8 cellular contexts compared by ENCODE assay signal in the genomic region with DNA sequence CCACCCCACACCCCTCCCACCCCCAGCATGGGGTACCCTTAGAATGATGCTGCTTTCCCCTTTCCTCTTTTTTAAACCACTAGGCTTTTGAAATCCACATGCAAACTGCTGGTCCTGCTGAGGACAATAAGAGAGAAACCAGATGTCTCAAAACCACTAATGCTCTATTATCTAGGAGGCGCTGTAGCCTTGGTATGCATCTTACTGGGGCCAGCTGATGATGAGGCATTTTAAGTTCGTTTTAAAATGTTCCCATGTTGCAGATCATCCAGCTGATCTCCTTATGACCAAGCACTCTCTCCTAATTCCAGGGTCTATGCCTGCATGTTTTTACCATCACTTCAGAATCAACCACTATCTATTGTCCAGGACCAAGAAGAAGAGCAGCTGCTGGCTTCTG. TPM values are rescaled to one million over a fixed set of nuclear protein-coding genes. Genes with fewer than 3 reads are reported as not detected.
DNase-seq lines count a peak whose midpoint lies in the region; ATAC-seq and TF ChIP-seq lines count a peak whose summit lies in the region.

No MANE protein-coding gene starts in this region.

- H3K4me1 Mint-ChIP-seq in neural crest cell = peaks cover 16% of the 10 kb centered on the region

- H3K9me3 ChIP-seq in adipocyte (ENCODE audit: control insufficient read depth, low read length) = no peaks in the 10 kb centered on the region

- peak overlapping the region; percentile 97 for H3K4me3 Mint-ChIP-seq in neural crest cell

- no peaks in the 10 kb centered on the region for H3K36me3 Mint-ChIP-seq in neural crest cell (ENCODE audit: low read depth)

- H3K4me3 ChIP-seq in LNCaP clone FGC (ENCODE audit: low read depth, low read length) = peak overlapping the region; percentile 59
- no peak overlapping the region for H3K4me3 ChIP-seq in adipocyte (ENCODE audit: low read length)

- TF ChIP-seq CTCF in LNCaP clone FGC (IDR thresholded peaks at IDR 0.05; ENCODE audit: control insufficient read depth, extremely low read depth, insufficient read depth) (no peak), neural crest cell (conservative IDR thresholded peaks at IDR 0.05) (no peak)

- ATAC-seq in GM18502 (IDR thresholded peaks at IDR 0.05; ENCODE audit: poor library complexity, unreplicated experiment) (no peak), HG03439 (IDR thresholded peaks at IDR 0.05; ENCODE audit: unreplicated experiment) (no peak)

- DNase-seq in NOMO-1 treated with DMSO at 0.1 percent for 48 hours (lab: John Stamatoyannopoulos, UW; ENCODE audit: unreplicated experiment) (peak; percentile 62), NOMO-1 treated with dmso at 0.1 percent for 144 hours (lab: John Stamatoyannopoulos, UW; ENCODE audit: unreplicated experiment) (no peak), LNCaP clone FGC (ENCODE audit: low read depth) (no peak), adipocyte (ENCODE audit: low read depth) (peak; percentile 36), neural crest cell (ENCODE audit: low read depth, low spot score) (no peak), EL (no peak)

- H3K27me3 Mint-ChIP-seq in neural crest cell (ENCODE audit: low read depth) = peaks cover 17% of the 10 kb centered on the region

- H3K9ac ChIP-seq in adipocyte (ENCODE audit: low read length) = no peak overlapping the region

- no peaks in the 10 kb centered on the region for H3K9me3 Mint-ChIP-seq in neural crest cell

- no peak overlapping the region for H3K27ac Mint-ChIP-seq in neural crest cell (ENCODE audit: unreplicated experiment)

- H3K36me3 ChIP-seq in adipocyte (ENCODE audit: control insufficient read depth, insufficient read depth, low read length, severe bottlenecking) = no peaks in the 10 kb centered on the region

- peaks cover 31% of the 10 kb centered on the region for H3K4me1 ChIP-seq in adipocyte (ENCODE audit: control insufficient read depth, insufficient read depth, low read length)

- H3K27me3 ChIP-seq in adipocyte (replicated peaks; ENCODE audit: control insufficient read depth, insufficient read depth, low read length) = no peaks in the 10 kb centered on the region

RNA-seq across cellular contexts. Expression of a gene that starts 1.3 kb away (rescaled TPM):
- 0.79 TPM in 1 of 2 replicates, not detected in the other for total RNA-seq in neural crest cell

RNA-seq across cellular contexts. Expression of a gene that starts 20.0 kb away (rescaled TPM):
- 24.7 and 27.0 TPM in 2 replicates for total RNA-seq in neural crest cell

Comparison
In these comparisons a context has a peak if more than half of its experiments do, and no peak if none do; other contexts are left out.
1. DNase-seq: peak in NOMO-1 treated with DMSO at 0.1 percent for 48 hours (single experiment) and adipocyte (single experiment); none in NOMO-1 treated with dmso at 0.1 percent for 144 hours (single experiment), LNCaP clone FGC (single experiment), neural crest cell (single experiment) and EL (single experiment).